Comparison of ENCODE assay signal across 11 cellular contexts in the genomic region with DNA sequence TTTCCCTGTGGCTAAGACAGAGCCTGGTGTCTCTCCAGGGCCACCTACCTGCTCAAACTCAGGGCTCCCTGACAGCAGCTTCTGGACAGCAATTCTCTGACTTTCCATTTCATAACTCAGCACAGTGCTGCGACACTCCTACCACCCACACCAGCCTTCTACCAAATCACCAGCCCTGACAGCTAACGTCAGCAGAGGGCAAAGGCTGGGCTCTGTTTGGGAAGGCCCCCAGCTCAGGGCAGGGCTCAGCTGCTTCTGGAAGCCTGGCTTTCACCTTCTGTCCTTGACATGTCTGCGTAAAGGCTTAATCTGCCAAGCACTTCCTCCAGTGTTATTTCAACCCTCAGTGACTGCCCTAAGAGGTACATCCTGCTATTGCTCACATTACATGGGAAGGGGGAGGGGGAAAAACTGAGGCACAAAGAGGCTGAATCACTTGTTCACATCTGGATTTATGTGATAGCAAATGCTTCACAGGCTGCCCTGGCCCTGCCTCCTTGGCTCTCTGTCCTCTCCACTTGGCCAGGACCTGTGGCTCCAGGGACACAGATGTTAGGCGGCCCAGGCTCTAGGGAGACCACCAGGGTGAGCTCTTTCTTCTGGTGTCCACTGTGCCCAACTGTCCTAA.
DNase-seq lines count a peak whose midpoint lies in the region; ATAC-seq and TF ChIP-seq lines count a peak whose summit lies in the region.
"Had no signal": no experiment of that assay in that cellular context is flagged by ENCODE, and none has a peak within 500 bp of the region (broad histone marks: within the 10 kb centered on the region; RNA-seq: fewer than 3 reads in every experiment).

No MANE protein-coding gene starts in this region.

- peaks cover 7% of the 10 kb centered on the region for H3K27me3 Mint-ChIP-seq in H9 (ENCODE audit: low read depth)

- intact Hi-C loops in left cardiac atrium (cut with DNase I), result no loop called here

- ATAC-seq in left cardiac atrium, result peak; percentile 77 to 80
- ATAC-seq in GM21825 (IDR thresholded peaks at IDR 0.05; ENCODE audit: unreplicated experiment), result no peak

- DNase-seq in H9 (peak; percentile 36), amniotic epithelial cell (ENCODE audit: low read depth) (peak; percentile 85), left cardiac atrium (peak; percentile 81), skeletal muscle cell (ENCODE audit: low read depth) (peak; percentile 82), NCI-H1105 (lab: John Stamatoyannopoulos, UW) (no peak), GM19238 (ENCODE audit: insufficient read length, low spot score) (no peak), NCI-H345 (lab: John Stamatoyannopoulos, UW) (no peak)
- DNase-seq: activated gamma-delta T cell, gastrocnemius medialis, NCI-H2029 had no signal

- H3T11ph ChIP-seq in H9 (ENCODE audit: low read length), result no peak overlapping the region

- 0 out of 3 replicates have a peak, but pooled peaks have one; percentile 13 for TF ChIP-seq CTCF in H9 (conservative IDR thresholded peaks at IDR 0.05)

- H3K56ac ChIP-seq in H9 (ENCODE audit: insufficient read length, low read depth, low read length), result no peak overlapping the region

- no peak overlapping the region for H4K8ac ChIP-seq in H9 (replicated peaks; ENCODE audit: insufficient read length, low read depth, low read length)

- H3K36me3 Mint-ChIP-seq in H9 (ENCODE audit: insufficient read depth in 1 of 3, low read depth in 3 of 3), result no peaks in the 10 kb centered on the region

- peaks cover 4% of the 10 kb centered on the region for H3K23me2 ChIP-seq in H9 (ENCODE audit: insufficient read length, low read depth, low read length, poor library complexity, severe bottlenecking)

- H4K5ac ChIP-seq in H9 (ENCODE audit: insufficient read length, low read depth, low read length), result no peak overlapping the region

- H2BK12ac ChIP-seq in H9 (ENCODE audit: insufficient read length, low read depth, low read length), result no peak overlapping the region

- H3K18ac ChIP-seq in H9 (ENCODE audit: insufficient read length, low read depth, low read length), result no peak overlapping the region

- no peak overlapping the region for H3K14ac ChIP-seq in H9 (ENCODE audit: insufficient read depth, low read length)

- H3K23ac ChIP-seq in H9 (ENCODE audit: insufficient read length, low read depth, low read length), result no peak overlapping the region

- no peaks in the 10 kb centered on the region for H3K79me1 ChIP-seq in H9 (ENCODE audit: insufficient read depth, low read depth, low read length, poor library complexity, severe bottlenecking)

- H3K27me3 ChIP-seq in H9 (ENCODE audit: insufficient read depth, low read length), result no peaks in the 10 kb centered on the region
- H3K27me3 ChIP-seq: gastrocnemius medialis had no signal

- no peak overlapping the region for H2BK120ac ChIP-seq in H9 (ENCODE audit: low read depth, low read length, poor library complexity, severe bottlenecking)

- no peak overlapping the region for H3K27ac ChIP-seq in H9 (ENCODE audit: insufficient read length, low read depth, low read length)
- H3K27ac ChIP-seq: gastrocnemius medialis had no signal

- H4K20me1 ChIP-seq in H9 (ENCODE audit: control insufficient read depth, insufficient read depth, insufficient read length), result no peaks in the 10 kb centered on the region

- no peak overlapping the region for H2AFZ ChIP-seq in H9 (ENCODE audit: low read length)

- H2BK5ac ChIP-seq in H9 (ENCODE audit: insufficient read length, low read length), result no peak overlapping the region

- no peak overlapping the region for H3K4ac ChIP-seq in H9 (ENCODE audit: low read depth, low read length)

- no peak overlapping the region for H2BK20ac ChIP-seq in H9 (ENCODE audit: low read depth, low read length, poor library complexity, severe bottlenecking)

- whole genome bisulfite sequencing in H9 (ENCODE audit: extremely low coverage, insufficient read length, low lambda C conversion rate), result no CpG with 5 or more reads among the region's 4 CpGs

- H3K79me2 ChIP-seq in H9 (ENCODE audit: insufficient read depth, low read length), result no peaks in the 10 kb centered on the region

- H2BK15ac ChIP-seq in H9 (ENCODE audit: low read depth, low read length), result no peak overlapping the region

- no peak overlapping the region for H3K4me3 ChIP-seq in skeletal muscle cell (ENCODE audit: low read depth, low read length)
- H3K4me3 ChIP-seq: gastrocnemius medialis had no signal

- H3K4me1 Mint-ChIP-seq in H9, result 0 out of 4 replicates have a peak, but pooled peaks cover 2 to 3% of the 10 kb centered on the region in 2 experiments

- H3K4me2 ChIP-seq in H9 (ENCODE audit: insufficient read depth, insufficient read length, low read length), result no peak overlapping the region

- no peak overlapping the region; a peak in 1 of 7 replicates for H3K27ac Mint-ChIP-seq in H9

- no peaks in the 10 kb centered on the region for H3K9me3 Mint-ChIP-seq in H9

- no peaks in the 10 kb centered on the region for H3K9me3 ChIP-seq in H9 (ENCODE audit: control insufficient read depth, low read depth, low read length)
- H3K9me3 ChIP-seq: gastrocnemius medialis had no signal

- no peak overlapping the region for H4K91ac ChIP-seq in H9 (ENCODE audit: insufficient read length, low read depth, low read length)

- no peak overlapping the region for H2AK5ac ChIP-seq in H9 (ENCODE audit: insufficient read length, low read length)

- no peak overlapping the region for H3K9ac ChIP-seq in H9 (ENCODE audit: extremely low read depth, insufficient read length, low read length)

- H3K4me3 Mint-ChIP-seq in H9, result no peak overlapping the region

- H3K4me1 ChIP-seq in H9 (ENCODE audit: insufficient read depth, low read length), result no peaks in the 10 kb centered on the region; the same call in 1 of the 2 replicates

Comparison
In these comparisons a context has a peak if more than half of its experiments do, and no peak if none do; other contexts are left out.
1. DNase-seq: peak in H9 (single experiment), amniotic epithelial cell (single experiment), left cardiac atrium (single experiment) and skeletal muscle cell (single experiment); none in NCI-H1105 (single experiment), GM19238 (single experiment) and NCI-H345 (single experiment).